In the genomic region with DNA sequence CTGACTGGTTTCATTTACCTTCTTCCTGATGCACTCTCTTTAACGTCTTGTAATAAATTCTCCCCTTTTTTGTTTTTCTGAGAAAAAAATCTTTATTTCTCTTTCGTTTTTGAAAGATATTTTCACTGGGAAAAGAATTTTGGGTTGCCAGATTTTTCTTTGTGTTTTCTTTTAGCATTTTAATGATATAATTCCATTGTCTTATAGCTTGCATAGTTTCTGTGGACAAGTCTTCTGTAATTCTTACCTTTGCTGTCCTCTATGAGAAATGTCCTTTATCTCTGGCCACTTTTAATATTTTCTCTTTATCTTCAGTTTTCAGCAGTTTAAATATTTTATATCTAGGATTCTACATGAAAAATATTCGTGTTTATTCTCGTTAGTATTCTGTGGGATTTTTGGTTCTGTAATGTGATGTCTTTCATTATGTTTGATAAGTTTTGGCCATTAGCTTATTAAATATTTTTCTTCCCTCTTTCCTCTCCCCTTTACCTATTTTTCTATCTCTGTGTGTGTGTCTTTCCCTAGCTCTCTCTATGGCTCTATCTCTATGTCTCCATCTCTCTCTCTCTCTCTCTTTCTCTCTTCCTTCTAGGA, we compare ENCODE assay signal across 18 cellular contexts.
DNase-seq lines count a peak whose midpoint lies in the region; ATAC-seq, FAIRE-seq and TF ChIP-seq lines count a peak whose summit lies in the region.
"Had no signal": no experiment of that assay in that cellular context is flagged by ENCODE, and none has a peak within 500 bp of the region (broad histone marks: within the 10 kb centered on the region; RNA-seq: fewer than 3 reads in every experiment).

No MANE protein-coding gene starts in this region.

- H3K4me1 ChIP-seq in HepG2 (ENCODE audit: insufficient read depth, low read length) (no peaks in the 10 kb centered on the region), right lobe of liver (no peaks in the 10 kb centered on the region), neuronal stem cell (ENCODE audit: control insufficient read depth in 2 of 2, insufficient read depth in 1 of 2, low read depth in 1 of 2, low read length in 2 of 2) (peaks cover 0 to 3% of the 10 kb centered on the region in 2 donors)
- H3K4me1 ChIP-seq: HAP-1 had no signal

- WGBS in HepG2 (ENCODE audit: low lambda C conversion rate): 0% methylated on average over 4 of the region's 4 CpGs
- 45% methylated on average over 3 of the region's 4 CpGs for WGBS in right lobe of liver (ENCODE audit: insufficient coverage, low coverage, low lambda C conversion rate, missing lambda C conversion rate)
- WGBS in neuronal stem cell (ENCODE audit: extremely low coverage in 2 of 2, insufficient read length in 2 of 2, insufficient replicate concordance in 1 of 2), 2 donors: no CpG with 5 or more reads among the region's 4 CpGs

- H2BK120ac ChIP-seq in neuronal stem cell (ENCODE audit: low read depth, low read length): no peak overlapping the region

- BruUV-seq in HepG2 (replicated peaks; lab: Mats Ljungman, UMichigan): no TSS peak

- no peak overlapping the region for H3K18ac ChIP-seq in neuronal stem cell (ENCODE audit: low read length)

- no peak for FAIRE-seq in HepG2 (lab: Jason Lieb, UNC)
- FAIRE-seq: GM19239, HTR-8/SVneo had no signal

- no peak for DNase-seq in HepG2 (ENCODE audit: low spot score)
- no peak for DNase-seq in right lobe of liver
- peak; percentile 36 for DNase-seq in OCI-M1 (lab: John Stamatoyannopoulos, UW)
- DNase-seq in astrocyte of the spinal cord (ENCODE audit: low read depth, low spot score): peak; percentile 8
- no peak for DNase-seq in G401 (ENCODE audit: low spot score)
- no peak for DNase-seq in foreskin fibroblast
- no peak for DNase-seq in neuronal stem cell (ENCODE audit: low spot score)
- DNase-seq: Calu3; CD8-positive, alpha-beta T cell; GDM1; HFFc6; KG1 had no signal

- H3K9me3 ChIP-seq in HepG2 (ENCODE audit: low read length): peaks cover 31% of the 10 kb centered on the region
- H3K9me3 ChIP-seq in right lobe of liver: peaks cover 0 to 12% (median 3%) of the 10 kb centered on the region in 4 donors
- H3K9me3 ChIP-seq in neuronal stem cell (replicated peaks in 1 of 2; ENCODE audit: control insufficient read depth in 2 of 2, insufficient read depth in 1 of 2, low read depth in 1 of 2, low read length in 2 of 2): peaks cover 3 to 7% of the 10 kb centered on the region in 2 donors

- H3K36me3 ChIP-seq in HepG2 (replicated peaks in 1 of 2; ENCODE audit: control insufficient read depth in 1 of 2, insufficient read depth in 2 of 2, low read length in 2 of 2) (no peaks in the 10 kb centered on the region), right lobe of liver (no peaks in the 10 kb centered on the region), neuronal stem cell (replicated peaks in 1 of 2; ENCODE audit: control insufficient read depth in 2 of 2, insufficient read depth in 2 of 2, low read length in 2 of 2) (no peaks in the 10 kb centered on the region)
- H3K36me3 ChIP-seq: BLaER1 treated with 17β-estradiol and CSF1 and Interleukin-3, amounts not matched to agents 10 nM and 100 nM; HAP-1 had no signal

- intact Hi-C loops in HepG2 (cut with micrococcal nuclease; ENCODE audit: unreplicated experiment) (no loop called here), right lobe of liver (cut with DNase I) (no loop called here)

- no peak overlapping the region for H4K91ac ChIP-seq in neuronal stem cell (ENCODE audit: low read depth, low read length, poor library complexity)

- H3K14ac ChIP-seq in neuronal stem cell (ENCODE audit: low read length): no peak overlapping the region

- H3K79me1 ChIP-seq in neuronal stem cell (ENCODE audit: low read depth, low read length): no peaks in the 10 kb centered on the region

- H2BK5ac ChIP-seq in neuronal stem cell (ENCODE audit: low read length): no peak overlapping the region

- ATAC-seq in HepG2: no peak
- ATAC-seq in right lobe of liver: no peak
- no peak for ATAC-seq in GM18907 (IDR thresholded peaks at IDR 0.05; ENCODE audit: unreplicated experiment)
- ATAC-seq: CD8-positive, alpha-beta T cell had no signal

- in situ Hi-C loops in HepG2 (cut with HindIII; ENCODE audit: extremely low pct_ligation_motif_present, low pct_unique_long_range_greater_than_20kb) (no loop called here), astrocyte of the spinal cord (cut with HindIII; ENCODE audit: low sequenced_read_pairs) (no loop called here), G401 (cut with HindIII; ENCODE audit: low sequenced_read_pairs) (no loop called here)

- TF ChIP-seq POLR2A in HepG2 (IDR thresholded peaks at IDR 0.05; ENCODE audit: insufficient read depth in 1 of 2, low read depth in 2 of 2, low read length in 2 of 2): no peak
- TF ChIP-seq POLR2A in right lobe of liver (IDR thresholded peaks at IDR 0.05): no peak

- H2AK5ac ChIP-seq in neuronal stem cell (ENCODE audit: low read depth, low read length): no peak overlapping the region

- no peak overlapping the region for H2BK12ac ChIP-seq in neuronal stem cell (ENCODE audit: low read length)

- no peak overlapping the region for H4K8ac ChIP-seq in neuronal stem cell (ENCODE audit: low read depth, low read length)

- H3K9ac ChIP-seq in HepG2 (ENCODE audit: insufficient read depth, low read depth, low read length) (no peak overlapping the region), neuronal stem cell (ENCODE audit: low read depth, low read length, poor library complexity) (no peak overlapping the region)
- H3K9ac ChIP-seq: BLaER1 treated with 17β-estradiol and CSF1 and Interleukin-3, amounts not matched to agents 10 nM and 100 nM had no signal

- H2AFZ ChIP-seq in HepG2 (ENCODE audit: low read length) (no peak overlapping the region), neuronal stem cell (ENCODE audit: low read length) (no peak overlapping the region)

- TF ChIP-seq CTCF in HepG2 (CRISPR knock-in tag; IDR thresholded peaks at IDR 0.05): no peak
- no peak for TF ChIP-seq CTCF in right lobe of liver (IDR thresholded peaks at IDR 0.05)
- TF ChIP-seq CTCF in astrocyte of the spinal cord (IDR thresholded peaks at IDR 0.05; ENCODE audit: low read depth, low read length): no peak
- no peak for TF ChIP-seq CTCF in foreskin fibroblast (IDR thresholded peaks at IDR 0.05; ENCODE audit: low read depth, low read length)

- H3K4me3 ChIP-seq in HepG2 (replicated peaks in 1 of 3; ENCODE audit: insufficient read depth in 1 of 3, low read depth in 2 of 3, low read length in 3 of 3) (no peak overlapping the region), right lobe of liver (no peak overlapping the region), astrocyte of the spinal cord (ENCODE audit: low read depth, low read length) (no peak overlapping the region), foreskin fibroblast (ENCODE audit: low read depth in 1 of 2, low read length in 2 of 2) (no peak overlapping the region), neuronal stem cell (ENCODE audit: low read length in 2 of 2) (no peak overlapping the region)
- H3K4me3 ChIP-seq: BLaER1 treated with 17β-estradiol and CSF1 and Interleukin-3, amounts not matched to agents 10 nM and 100 nM; HAP-1 had no signal

- no peaks in the 10 kb centered on the region for H4K20me1 ChIP-seq in HepG2 (ENCODE audit: insufficient read depth, low read length)
- H4K20me1 ChIP-seq: BLaER1 treated with 17β-estradiol and CSF1 and Interleukin-3, amounts not matched to agents 10 nM and 100 nM had no signal

- no peak overlapping the region for H3K4ac ChIP-seq in neuronal stem cell (ENCODE audit: low read length)

- no peak overlapping the region for H3K23ac ChIP-seq in neuronal stem cell (ENCODE audit: low read depth, low read length, poor library complexity)

- no peak overlapping the region for H3K4me2 ChIP-seq in HepG2 (ENCODE audit: low read depth, low read length)
- no peak overlapping the region for H3K4me2 ChIP-seq in neuronal stem cell (ENCODE audit: insufficient read depth, low read length, poor library complexity, severe bottlenecking)
- H3K4me2 ChIP-seq: BLaER1 treated with 17β-estradiol and CSF1 and Interleukin-3, amounts not matched to agents 10 nM and 100 nM had no signal

- CTCF ChIA-PET in HepG2 (lab: Yijun Ruan, JAX; ENCODE audit: low intra/inter-chr PET ratio, low total read pairs): interaction anchor here (0.6 kb wide), 1 partner anchor 155 kb away, joined by 3 read pairs; no protein-coding TSS in a partner anchor

- TF ChIP-seq EP300 in HepG2 (IDR thresholded peaks at IDR 0.05; ENCODE audit: low read depth in 2 of 2, low read length in 2 of 2): no peak
- TF ChIP-seq EP300 in HepG2 (CRISPR knock-in tag; IDR thresholded peaks at IDR 0.05; ENCODE audit: borderline replicate concordance): no peak

- H3K27me3 ChIP-seq in HepG2 (ENCODE audit: control insufficient read depth in 1 of 2, insufficient read depth in 2 of 2, low read length in 2 of 2): peaks cover 0 to 5% of the 10 kb centered on the region in 2 experiments; a peak in 1 of 5 replicates
- no peaks in the 10 kb centered on the region for H3K27me3 ChIP-seq in right lobe of liver
- no peaks in the 10 kb centered on the region for H3K27me3 ChIP-seq in neuronal stem cell (ENCODE audit: control insufficient read depth in 3 of 3, insufficient read depth in 3 of 3, low read depth in 1 of 3, low read length in 3 of 3)
- H3K27me3 ChIP-seq: BLaER1 treated with 17β-estradiol and CSF1 and Interleukin-3, amounts not matched to agents 10 nM and 100 nM had no signal

- H3K27ac ChIP-seq in HepG2 (ENCODE audit: extremely low read length, insufficient read depth, low read length) (no peak overlapping the region), right lobe of liver (no peak overlapping the region), neuronal stem cell (replicated peaks; ENCODE audit: low read length) (no peak overlapping the region)
- H3K27ac ChIP-seq: 22Rv1; BLaER1 treated with 17β-estradiol and CSF1 and Interleukin-3, amounts not matched to agents 10 nM and 100 nM had no signal

- TF ChIP-seq RAD21 in HepG2 (CRISPR knock-in tag; IDR thresholded peaks at IDR 0.05): no peak

- POLR2A ChIA-PET in HepG2 (lab: Yijun Ruan, JAX): no interaction called here

- H3K79me2 ChIP-seq in HepG2 (ENCODE audit: insufficient read depth, low read length): no peaks in the 10 kb centered on the region

- H2BK15ac ChIP-seq in neuronal stem cell (ENCODE audit: low read length): no peak overlapping the region

TF ChIP-seq in HepG2, 621 proteins besides CTCF, POLR2A, EP300 and RAD21 (continues in another document):
- TF ChIP-seq ZNF317 (CRISPR knock-in tag; IDR thresholded peaks at IDR 0.05) (peak; percentile 98), PRMT3 (CRISPR knock-in tag; IDR thresholded peaks at IDR 0.05; ENCODE audit: borderline replicate concordance, low read depth) (no peak), ATM (IDR thresholded peaks at IDR 0.05; ENCODE audit: borderline replicate concordance) (no peak), FIP1L1 (IDR thresholded peaks at IDR 0.05; ENCODE audit: borderline replicate concordance, insufficient read depth, low read depth, low read length) (no peak), ZNF232 (CRISPR knock-in tag; IDR thresholded peaks at IDR 0.05; ENCODE audit: borderline replicate concordance) (no peak)

Comparison
In these comparisons a context has a peak if more than half of its experiments do, and no peak if none do; other contexts are left out.
1. DNase-seq: peak in OCI-M1 (single experiment) and astrocyte of the spinal cord (single experiment); none in HepG2 (single experiment), right lobe of liver (0 of 3), G401 (single experiment), foreskin fibroblast (0 of 2) and neuronal stem cell (single experiment).